Comparison of ENCODE assay signal across 9 cellular contexts in the genomic region with DNA sequence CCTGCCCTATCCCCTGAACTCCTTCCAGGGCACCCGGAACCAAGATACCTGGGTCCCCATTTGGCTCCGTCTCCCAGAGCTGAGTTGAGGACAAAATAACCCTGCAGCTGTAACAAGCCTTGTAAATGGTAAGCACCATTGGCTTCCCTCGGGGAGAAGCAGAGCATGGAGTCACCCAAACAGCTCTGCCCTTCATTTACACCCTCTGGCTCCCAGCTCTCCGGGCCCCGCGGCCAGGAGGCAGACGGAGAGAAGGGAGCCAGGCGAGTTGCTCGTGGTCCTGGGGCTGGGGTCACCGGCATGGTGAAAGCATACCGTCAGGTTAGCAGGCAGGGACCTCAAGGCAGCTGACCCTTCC. TPM values are rescaled to one million over a fixed set of nuclear protein-coding genes. Genes with fewer than 3 reads are reported as not detected.
DNase-seq lines count a peak whose midpoint lies in the region; ATAC-seq lines count a peak whose summit lies in the region.
"Had no signal": no experiment of that assay in that cellular context is flagged by ENCODE, and none has a peak within 500 bp of the region (broad histone marks: within the 10 kb centered on the region; RNA-seq: fewer than 3 reads in every experiment).

No MANE protein-coding gene starts in this region.

- H3K4me3 ChIP-seq in iPS DF 6.9 (ENCODE audit: low read length), result peak overlapping the region; percentile 69; the same call in 1 of the 2 replicates

- no peaks in the 10 kb centered on the region for H3K27me3 Mint-ChIP-seq in activated CD4-positive, alpha-beta memory T cell treated with anti-CD3 and anti-CD28 coated beads for 36 hours
- H3K27me3 Mint-ChIP-seq in stimulated activated memory B cell treated with anti-CD40 and anti-IgM and Interleukin-4, amounts not matched to agents 10 μg/mL and 1 μg/mL and 100 μg/mL, for 72 hours, result no peaks in the 10 kb centered on the region

- DNase-seq in DMS 273 (lab: John Stamatoyannopoulos, UW; ENCODE audit: unreplicated experiment), result peak; percentile 49
- no peak for DNase-seq in DMS 273 treated with DMSO at 0.1 percent for 48 hours (lab: John Stamatoyannopoulos, UW)
- no peak for DNase-seq in activated CD4-positive, alpha-beta memory T cell treated with anti-CD3 and anti-CD28 coated beads for 36 hours
- DNase-seq in iPS DF 6.9 (ENCODE audit: low read depth, low spot score), result no peak
- DNase-seq in NCI-H1105 (lab: John Stamatoyannopoulos, UW), result no peak
- no peak for DNase-seq in stimulated activated CD4-positive, alpha-beta T cell treated with anti-CD3 and anti-CD28 coated beads, Interleukin-15, amount 100 ng/mL, for 24 hours

- H3K4me1 Mint-ChIP-seq in activated CD4-positive, alpha-beta memory T cell treated with anti-CD3 and anti-CD28 coated beads for 36 hours (ENCODE audit: low read depth), result peaks cover 39% of the 10 kb centered on the region
- peaks cover 48% of the 10 kb centered on the region for H3K4me1 Mint-ChIP-seq in stimulated activated memory B cell treated with anti-CD40 and anti-IgM and Interleukin-4, amounts not matched to agents 10 μg/mL and 1 μg/mL and 100 μg/mL, for 72 hours

- peak overlapping the region; percentile 84 for H3K27ac Mint-ChIP-seq in activated CD4-positive, alpha-beta memory T cell treated with anti-CD3 and anti-CD28 coated beads for 36 hours
- H3K27ac Mint-ChIP-seq in stimulated activated memory B cell treated with anti-CD40 and anti-IgM and Interleukin-4, amounts not matched to agents 10 μg/mL and 1 μg/mL and 100 μg/mL, for 72 hours, result peak overlapping the region; percentile 78

- H3K27ac ChIP-seq in iPS DF 6.9 (ENCODE audit: low read length), result no peak overlapping the region
- H3K27ac ChIP-seq: 22Rv1 had no signal

- peak overlapping the region; percentile 83 for H3K4me3 Mint-ChIP-seq in activated CD4-positive, alpha-beta memory T cell treated with anti-CD3 and anti-CD28 coated beads for 36 hours
- H3K4me3 Mint-ChIP-seq in stimulated activated memory B cell treated with anti-CD40 and anti-IgM and Interleukin-4, amounts not matched to agents 10 μg/mL and 1 μg/mL and 100 μg/mL, for 72 hours, result peak overlapping the region; percentile 90

- CTCF ChIA-PET in activated CD4-positive, alpha-beta memory T cell treated with anti-CD3 and anti-CD28 coated beads for 36 hours (lab: Charles Lee), result interaction anchor here (0.6 to 4.4 kb wide), 10 partner anchors 12 to 619 kb away, joined by 3 to 49 read pairs (median 3); partner anchors contain the start of gene TOMM6

- H3K9me3 ChIP-seq in iPS DF 6.9 (ENCODE audit: control insufficient read depth, insufficient read depth, low read length), result no peaks in the 10 kb centered on the region

- WGBS in iPS DF 6.9 (ENCODE audit: insufficient coverage, insufficient read length), result no CpG with 5 or more reads among the region's 11 CpGs

- no peak for ATAC-seq in stimulated activated memory B cell treated with anti-CD40 and anti-IgM and Interleukin-4, amounts not matched to agents 10 μg/mL and 1 μg/mL and 100 μg/mL, for 72 hours
- ATAC-seq in HG03520 (IDR thresholded peaks at IDR 0.05; ENCODE audit: unreplicated experiment), result no peak

- H3K4me1 ChIP-seq in iPS DF 6.9 (ENCODE audit: control insufficient read depth, insufficient read depth, low read length), result peaks cover 12% of the 10 kb centered on the region; the same call in 1 of the 2 replicates

- H3K36me3 ChIP-seq in iPS DF 6.9 (ENCODE audit: control insufficient read depth, insufficient read depth, low read length), result no peaks in the 10 kb centered on the region

- POLR2A ChIA-PET in activated CD4-positive, alpha-beta memory T cell treated with anti-CD3 and anti-CD28 coated beads for 36 hours (lab: Charles Lee), result interaction anchor here (1.8 to 3.0 kb wide), 2 partner anchors 16 to 27 kb away, joined by 6 to 10 read pairs; no protein-coding TSS in a partner anchor

- no peaks in the 10 kb centered on the region for H3K36me3 Mint-ChIP-seq in activated CD4-positive, alpha-beta memory T cell treated with anti-CD3 and anti-CD28 coated beads for 36 hours
- H3K36me3 Mint-ChIP-seq in stimulated activated memory B cell treated with anti-CD40 and anti-IgM and Interleukin-4, amounts not matched to agents 10 μg/mL and 1 μg/mL and 100 μg/mL, for 72 hours, result peaks cover 12% of the 10 kb centered on the region

- H3K9me3 Mint-ChIP-seq in activated CD4-positive, alpha-beta memory T cell treated with anti-CD3 and anti-CD28 coated beads for 36 hours, result no peaks in the 10 kb centered on the region
- no peaks in the 10 kb centered on the region for H3K9me3 Mint-ChIP-seq in stimulated activated memory B cell treated with anti-CD40 and anti-IgM and Interleukin-4, amounts not matched to agents 10 μg/mL and 1 μg/mL and 100 μg/mL, for 72 hours

- no peaks in the 10 kb centered on the region for H3K27me3 ChIP-seq in iPS DF 6.9 (ENCODE audit: control insufficient read depth, insufficient read depth, low read length)

- intact Hi-C loops in activated CD4-positive, alpha-beta memory T cell treated with anti-CD3 and anti-CD28 coated beads for 36 hours (cut with micrococcal nuclease), result no loop called here

RNA-seq across cellular contexts. Expression of gene TFEB, which starts 2.1 kb away (rescaled TPM):
- 10 to 100 TPM; 11.7 to 13.4 TPM for total RNA-seq in activated CD4-positive, alpha-beta memory T cell treated with anti-CD3 and anti-CD28 coated beads for 36 hours

RNA-seq across cellular contexts. Expression of gene PGC, which starts 13.9 kb away (rescaled TPM):
- total RNA-seq in activated CD4-positive, alpha-beta memory T cell treated with anti-CD3 and anti-CD28 coated beads for 36 hours, result not detected

RNA-seq across cellular contexts. Expression of gene FRS3, which starts 46.4 kb away (rescaled TPM):
- 1 to 10 TPM; 4.8 to 5.5 TPM for total RNA-seq in activated CD4-positive, alpha-beta memory T cell treated with anti-CD3 and anti-CD28 coated beads for 36 hours

RNA-seq across cellular contexts. Expression of gene PRICKLE4, which starts 47.3 kb away (rescaled TPM):
- under 1 TPM in 1 of 2 experiments, not detected in 1; 0.71 TPM for total RNA-seq in activated CD4-positive, alpha-beta memory T cell treated with anti-CD3 and anti-CD28 coated beads for 36 hours

RNA-seq across cellular contexts. Expression of gene TOMM6, which starts 54.2 kb away (rescaled TPM):
- total RNA-seq in activated CD4-positive, alpha-beta memory T cell treated with anti-CD3 and anti-CD28 coated beads for 36 hours, result 100 to 1,000 TPM; 264 to 280 TPM
